Comparison of ENCODE assay signal across 36 cellular contexts in genomic region chr19:57907394-57907793, GRCh38. TPM values are rescaled to one million over a fixed set of nuclear protein-coding genes. Genes with fewer than 3 reads are reported as not detected.
"Had no signal": no experiment of that assay in that cellular context is flagged by ENCODE, and none has a peak within 500 bp of the region (broad histone marks: within the 10 kb centered on the region; RNA-seq: fewer than 3 reads in every experiment).

No MANE protein-coding gene starts in this region.

- DNase-seq: Karpas-422, Kasumi-1, KG1, MG63, MM.1S, MV-4-11, NCI-H1048, NCI-H1092, NCI-H1092 treated with DMSO at 0.1 percent for 48 hours, NCI-H1105, NCI-H1105 treated with DMSO at 0.1 percent for 48 hours, NCI-H1417, NCI-H1417 treated with DMSO at 0.1 percent for 48 hours, NCI-H1436, NCI-H1436 treated with DMSO at 0.1 percent for 48 hours, NCI-H146, NCI-H1694, NCI-H1694 treated with DMSO at 0.1 percent for 48 hours, NCI-H187, NCI-H187 treated with DMSO at 0.1 percent for 48 hours, NCI-H1930, NCI-H2029, NCI-H2029 treated with DMSO at 0.1 percent for 48 hours, NCI-H2081, NCI-H2081 treated with DMSO at 0.1 percent for 48 hours, NCI-H2107, NCI-H2171, NCI-H2171 treated with DMSO at 0.1 percent for 48 hours, NCI-H2227 treated with DMSO at 0.1 percent for 48 hours, NCI-H226, NCI-H345, NCI-H446, NCI-H446 treated with DMSO at 0.1 percent for 48 hours had no signal

- H3K4me3 ChIP-seq: MG63 had no signal

- H3K27me3 ChIP-seq: MG63 had no signal

- H3K4me2 ChIP-seq: KMS-11 had no signal

- H3K27ac ChIP-seq: KMS-11 had no signal

- H3K9ac ChIP-seq: KMS-11 had no signal

RNA-seq across cellular contexts. Expression of gene ZNF418, which starts 27.8 kb away (rescaled TPM):
- total RNA-seq: MCF 10A, NCI-H460 had no signal

RNA-seq across cellular contexts. Expression of gene ZNF256, which starts 40.1 kb away (rescaled TPM):
- total RNA-seq: NCI-H460 had no signal
